38 cellular contexts compared by ENCODE assay signal in genomic region chr9:117636681-117637080, GRCh38.
"Had no signal": no experiment of that assay in that cellular context is flagged by ENCODE, and none has a peak within 500 bp of the region (broad histone marks: within the 10 kb centered on the region; RNA-seq: fewer than 3 reads in every experiment).

No MANE protein-coding gene starts in this region.

- H3K27ac ChIP-seq: adrenal gland, ascending aorta, body of pancreas, brain microvascular endothelial cell, breast epithelium, cardiac muscle cell had no signal

- H3K9me3 ChIP-seq: adrenal gland, ascending aorta, body of pancreas, breast epithelium had no signal

- H3K36me3 Mint-ChIP-seq: activated naive CD4-positive, alpha-beta T cell treated with anti-CD3 and anti-CD28 coated beads, Interleukin-2, amount 10 ng/mL, durations not matched to agents 7 days and 5 days; activated naive CD4-positive, alpha-beta T cell treated with anti-CD3 and anti-CD28 coated beads, Interleukin-2, amount 50 U/mL, for 24 hours; activated naive CD4-positive, alpha-beta T cell treated with anti-CD3 and anti-CD28 coated beads, Interleukin-2, amount 50 U/mL, for 72 hours; activated naive CD8-positive, alpha-beta T cell; activated naive CD8-positive, alpha-beta T cell treated with anti-CD3 and anti-CD28 coated beads for 36 hours; activated naive CD8-positive, alpha-beta T cell treated with anti-CD3 and anti-CD28 coated beads, Interleukin-2, amount 10 ng/mL, durations not matched to agents 7 days and 5 days; brain had no signal

- H3K4me1 Mint-ChIP-seq: activated naive CD4-positive, alpha-beta T cell treated with anti-CD3 and anti-CD28 coated beads, Interleukin-2, amount 10 ng/mL, durations not matched to agents 7 days and 5 days; activated naive CD4-positive, alpha-beta T cell treated with anti-CD3 and anti-CD28 coated beads, Interleukin-2, amount 50 U/mL, for 24 hours; activated naive CD8-positive, alpha-beta T cell treated with anti-CD3 and anti-CD28 coated beads for 36 hours; activated naive CD8-positive, alpha-beta T cell treated with anti-CD3 and anti-CD28 coated beads, Interleukin-2, amount 10 ng/mL, durations not matched to agents 7 days and 5 days; activated naive CD8-positive, alpha-beta T cell treated with anti-CD3 and anti-CD28 coated beads, Interleukin-2, amount 50 U/mL, for 24 hours; activated T-helper 17 cell treated with anti-CD3 and anti-CD28 coated beads, Interleukin-2, amount 50 U/mL, for 72 hours; brain; central memory CD8-positive, alpha-beta T cell had no signal

- H3K4me1 ChIP-seq: adrenal gland, ascending aorta, body of pancreas, breast epithelium had no signal

- ATAC-seq: activated naive CD4-positive, alpha-beta T cell treated with anti-CD3 and anti-CD28 coated beads, Interleukin-2, amount 50 U/mL, for 72 hours; activated naive CD8-positive, alpha-beta T cell treated with anti-CD3 and anti-CD28 coated beads, Interleukin-2, amount 50 U/mL, for 24 hours; activated T-cell treated with anti-CD3 and anti-CD28 coated beads, Interleukin-2, amount 50 U/mL, for 4 hours; activated T-cell treated with anti-CD3 and anti-CD28 coated beads, Interleukin-2, amount 50 U/mL, for 72 hours; activated T-helper 17 cell treated with anti-CD3 and anti-CD28 coated beads, Interleukin-2, amount 50 U/mL, for 72 hours; body of pancreas had no signal

- H3K27ac Mint-ChIP-seq: activated naive CD4-positive, alpha-beta T cell treated with anti-CD3 and anti-CD28 coated beads for 36 hours; activated naive CD4-positive, alpha-beta T cell treated with anti-CD3 and anti-CD28 coated beads, Interleukin-2, amount 10 ng/mL, durations not matched to agents 7 days and 5 days; activated naive CD4-positive, alpha-beta T cell treated with anti-CD3 and anti-CD28 coated beads, Interleukin-2, amount 50 U/mL, for 24 hours; activated naive CD4-positive, alpha-beta T cell treated with anti-CD3 and anti-CD28 coated beads, Interleukin-2, amount 50 U/mL, for 72 hours; activated naive CD8-positive, alpha-beta T cell; activated naive CD8-positive, alpha-beta T cell treated with anti-CD3 and anti-CD28 coated beads for 36 hours; activated naive CD8-positive, alpha-beta T cell treated with anti-CD3 and anti-CD28 coated beads, Interleukin-2, amount 10 ng/mL, durations not matched to agents 7 days and 5 days; activated naive CD8-positive, alpha-beta T cell treated with anti-CD3 and anti-CD28 coated beads, Interleukin-2, amount 50 U/mL, for 24 hours; activated T-cell treated with anti-CD3 and anti-CD28 coated beads, Interleukin-2, amount 50 U/mL, for 24 hours; activated T-cell treated with anti-CD3 and anti-CD28 coated beads, Interleukin-2, amount 50 U/mL, for 72 hours; activated T-helper 1 cell treated with anti-CD3 and anti-CD28 coated beads, Interleukin-12 subunit alpha, Interleukin-12 subunit beta, Interleukin-2, Interleukin-4 antibody, amounts not matched to agents 30 ng/mL and 10 ng/mL and 1 ng/mL, durations not matched to agents 14 hours and 24 hours and 36 hours; activated T-helper 17 cell treated with anti-CD3 and anti-CD28 coated beads, Interleukin-2, amount 50 U/mL, for 72 hours; activated T-helper 2 cell treated with anti-CD3 and anti-CD28 coated beads, Interferon-gamma antibody, Interleukin-2, Interleukin-4, amounts not matched to agents 10 μg/mL and 5 μg/mL and 100 μg/mL, durations not matched to agents 14 hours and 24 hours and 36 hours; brain had no signal

- H3K36me3 ChIP-seq: adrenal gland, ascending aorta, brain microvascular endothelial cell, breast epithelium, cardiac muscle cell had no signal

- H3K27me3 Mint-ChIP-seq: activated T-helper 17 cell treated with anti-CD3 and anti-CD28 coated beads, Interleukin-2, amount 50 U/mL, for 72 hours had no signal

- H3K4me3 Mint-ChIP-seq: activated naive CD4-positive, alpha-beta T cell treated with anti-CD3 and anti-CD28 coated beads for 36 hours; activated naive CD4-positive, alpha-beta T cell treated with anti-CD3 and anti-CD28 coated beads, Interleukin-2, amount 10 ng/mL, durations not matched to agents 7 days and 5 days; activated naive CD4-positive, alpha-beta T cell treated with anti-CD3 and anti-CD28 coated beads, Interleukin-2, amount 50 U/mL, for 24 hours; activated naive CD8-positive, alpha-beta T cell; activated naive CD8-positive, alpha-beta T cell treated with anti-CD3 and anti-CD28 coated beads for 36 hours; activated naive CD8-positive, alpha-beta T cell treated with anti-CD3 and anti-CD28 coated beads, Interleukin-2, amount 10 ng/mL, durations not matched to agents 7 days and 5 days; activated naive CD8-positive, alpha-beta T cell treated with anti-CD3 and anti-CD28 coated beads, Interleukin-2, amount 50 U/mL, for 24 hours; activated T-cell treated with anti-CD3 and anti-CD28 coated beads, Interleukin-2, amount 50 U/mL, for 24 hours; activated T-cell treated with anti-CD3 and anti-CD28 coated beads, Interleukin-2, amount 50 U/mL, for 4 hours; activated T-cell treated with anti-CD3 and anti-CD28 coated beads, Interleukin-2, amount 50 U/mL, for 72 hours; activated T-helper 1 cell treated with anti-CD3 and anti-CD28 coated beads, Interleukin-12 subunit alpha, Interleukin-12 subunit beta, Interleukin-2, Interleukin-4 antibody, amounts not matched to agents 30 ng/mL and 10 ng/mL and 1 ng/mL, durations not matched to agents 14 hours and 24 hours and 36 hours; activated T-helper 17 cell treated with anti-CD3 and anti-CD28 coated beads, Interleukin-2, amount 50 U/mL, for 72 hours; brain; central memory CD8-positive, alpha-beta T cell had no signal

- H3K4me3 ChIP-seq: adrenal gland, ascending aorta, body of pancreas, breast epithelium, cardiac muscle cell had no signal

- H3K27me3 ChIP-seq: adrenal gland, ascending aorta, body of pancreas, brain microvascular endothelial cell, cardiac muscle cell had no signal

- DNase-seq: activated effector memory CD4-positive, alpha-beta T cell treated with anti-CD3 and anti-CD28 coated beads, Interleukin-2, amount 50 U/mL, for 16 hours; activated effector memory CD4-positive, alpha-beta T cell treated with Interleukin-2 at 50 U/mL for 16 hours; activated gamma-delta T cell; activated gamma-delta T cell treated with Interleukin-2 at 50 U/mL for 16 hours; activated naive CD4-positive, alpha-beta T cell; activated naive CD4-positive, alpha-beta T cell treated with anti-CD3 and anti-CD28 coated beads for 36 hours; activated naive CD4-positive, alpha-beta T cell treated with anti-CD3 and anti-CD28 coated beads, Interleukin-2, amount 10 ng/mL, durations not matched to agents 7 days and 5 days; activated naive CD4-positive, alpha-beta T cell treated with anti-CD3 and anti-CD28 coated beads, Interleukin-2, amount 50 U/mL, for 16 hours; activated naive CD4-positive, alpha-beta T cell treated with Interleukin-2 at 50 U/mL for 16 hours; activated naive CD8-positive, alpha-beta T cell treated with anti-CD3 and anti-CD28 coated beads for 36 hours; activated naive CD8-positive, alpha-beta T cell treated with anti-CD3 and anti-CD28 coated beads, Interleukin-2, amount 10 ng/mL, durations not matched to agents 7 days and 5 days; activated naive CD8-positive, alpha-beta T cell treated with anti-CD3 and anti-CD28 coated beads, Interleukin-2, amount 50 U/mL, for 24 hours; activated T-cell treated with anti-CD3 and anti-CD28 coated beads, Interleukin-2, amount 50 U/mL, for 1 hour; activated T-cell treated with anti-CD3 and anti-CD28 coated beads, Interleukin-2, amount 50 U/mL, for 24 hours; activated T-cell treated with anti-CD3 and anti-CD28 coated beads, Interleukin-2, amount 50 U/mL, for 4 hours; activated T-cell treated with anti-CD3 and anti-CD28 coated beads, Interleukin-2, amount 50 U/mL, for 48 hours; activated T-cell treated with anti-CD3 and anti-CD28 coated beads, Interleukin-2, amount 50 U/mL, for 72 hours; adrenal gland; amniotic stem cell; amygdala; anterior cingulate cortex; aorta; body of pancreas; brain microvascular endothelial cell; caudate nucleus; central memory CD4-positive, alpha-beta T cell; cerebellar nuclear complex had no signal

- H3K9me3 Mint-ChIP-seq: activated naive CD4-positive, alpha-beta T cell treated with anti-CD3 and anti-CD28 coated beads for 36 hours; activated naive CD4-positive, alpha-beta T cell treated with anti-CD3 and anti-CD28 coated beads, Interleukin-2, amount 10 ng/mL, durations not matched to agents 7 days and 5 days; activated naive CD4-positive, alpha-beta T cell treated with anti-CD3 and anti-CD28 coated beads, Interleukin-2, amount 50 U/mL, for 24 hours; activated naive CD4-positive, alpha-beta T cell treated with anti-CD3 and anti-CD28 coated beads, Interleukin-2, amount 50 U/mL, for 72 hours; activated naive CD8-positive, alpha-beta T cell treated with anti-CD3 and anti-CD28 coated beads, Interleukin-2, amount 10 ng/mL, durations not matched to agents 7 days and 5 days; activated naive CD8-positive, alpha-beta T cell treated with anti-CD3 and anti-CD28 coated beads, Interleukin-2, amount 50 U/mL, for 24 hours; activated T-cell treated with anti-CD3 and anti-CD28 coated beads, Interleukin-2, amount 50 U/mL, for 24 hours; activated T-cell treated with anti-CD3 and anti-CD28 coated beads, Interleukin-2, amount 50 U/mL, for 4 hours; activated T-cell treated with anti-CD3 and anti-CD28 coated beads, Interleukin-2, amount 50 U/mL, for 72 hours; activated T-helper 1 cell treated with anti-CD3 and anti-CD28 coated beads, Interleukin-12 subunit alpha, Interleukin-12 subunit beta, Interleukin-2, Interleukin-4 antibody, amounts not matched to agents 30 ng/mL and 10 ng/mL and 1 ng/mL, durations not matched to agents 14 hours and 24 hours and 36 hours; activated T-helper 17 cell treated with anti-CD3 and anti-CD28 coated beads, Interleukin-2, amount 50 U/mL, for 72 hours; activated T-helper 2 cell treated with anti-CD3 and anti-CD28 coated beads, Interferon-gamma antibody, Interleukin-2, Interleukin-4, amounts not matched to agents 10 μg/mL and 5 μg/mL and 100 μg/mL, durations not matched to agents 14 hours and 24 hours and 36 hours; central memory CD8-positive, alpha-beta T cell had no signal
